28 cellular contexts compared by ENCODE assay signal in genomic region chr12:123078114-123078465, GRCh38.
DNase-seq lines count a peak whose midpoint lies in the region; ATAC-seq lines count a peak whose summit lies in the region.
"Had no signal": no experiment of that assay in that cellular context is flagged by ENCODE, and none has a peak within 500 bp of the region (broad histone marks: within the 10 kb centered on the region; RNA-seq: fewer than 3 reads in every experiment).

No MANE protein-coding gene starts in this region.

- peaks cover 31% of the 10 kb centered on the region for H3K36me3 ChIP-seq in thymus (ENCODE audit: control insufficient read depth, insufficient read depth)
- H3K36me3 ChIP-seq: ascending aorta, cardiac muscle cell, SJCRH30, WERI-Rb-1 had no signal

- H3K4me1 ChIP-seq in thymus (ENCODE audit: control insufficient read depth, insufficient read depth, low read length) = peaks cover 67% of the 10 kb centered on the region
- H3K4me1 ChIP-seq: ascending aorta had no signal

- H3K4me3 ChIP-seq in thymus (ENCODE audit: low read length) = peak overlapping the region; percentile 6
- H3K4me3 ChIP-seq: ascending aorta, cardiac muscle cell, SJCRH30 had no signal

- H3K27ac ChIP-seq in cingulate gyrus (ENCODE audit: low read depth, low read length) (peak overlapping the region; percentile 70), thymus (ENCODE audit: low read depth) (peak overlapping the region; percentile 91)
- H3K27ac ChIP-seq: ascending aorta, cardiac muscle cell, SJCRH30, WERI-Rb-1 had no signal

- no peaks in the 10 kb centered on the region for H3K9me3 ChIP-seq in thymus (ENCODE audit: control insufficient read depth)
- H3K9me3 ChIP-seq: ascending aorta, Caco-2, SJCRH30 had no signal

- ATAC-seq in HG03565 (IDR thresholded peaks at IDR 0.05; ENCODE audit: unreplicated experiment) = no peak
- ATAC-seq: sciatic nerve had no signal

- 98% methylated on average over 13 of the region's 13 CpGs for WGBS in thymus

- DNase-seq in NCI-H1092 treated with DMSO at 0.1 percent for 48 hours (lab: John Stamatoyannopoulos, UW) = peak; percentile 6
- DNase-seq in NCI-H1092 (lab: John Stamatoyannopoulos, UW) = no peak
- DNase-seq in NCI-H446 (lab: John Stamatoyannopoulos, UW) = peak; percentile 32 to 77
- no peak for DNase-seq in superior temporal gyrus (ENCODE audit: extremely low spot score)
- no peak for DNase-seq in NCI-H1105 (lab: John Stamatoyannopoulos, UW)
- DNase-seq: activated CD4-positive, alpha-beta T cell treated with anti-CD3 and anti-CD28 coated beads, Interleukin-2, amount 50 U/mL, for 1 hour; activated gamma-delta T cell; activated naive CD8-positive, alpha-beta T cell treated with anti-CD3 and anti-CD28 coated beads for 36 hours; activated T-cell treated with anti-CD3 and anti-CD28 coated beads, Interleukin-2, amount 50 U/mL, for 24 hours; Caco-2; cortex of kidney; DMS79 treated with DMSO at 0.1 percent for 48 hours; GF-D8; islet precursor cell; Kasumi-1; NCI-H1436 treated with DMSO at 0.1 percent for 48 hours; NCI-H526 treated with DMSO at 0.1 percent for 48 hours; SJCRH30; stimulated activated CD4-positive, alpha-beta T cell treated with anti-CD3 and anti-CD28 coated beads, Interleukin-12 subunit alpha, Interleukin-12 subunit beta, amount 100 ng/mL, for 4 hours; stimulated activated CD4-positive, alpha-beta T cell treated with anti-CD3 and anti-CD28 coated beads, Interleukin-2, amount 100 ng/mL, for 48 hours; trophoblast cell; WERI-Rb-1 had no signal

- H3K27me3 ChIP-seq in thymus (ENCODE audit: control insufficient read depth, insufficient read depth) = no peaks in the 10 kb centered on the region
- H3K27me3 ChIP-seq: ascending aorta, cardiac muscle cell, SJCRH30 had no signal

Comparison
In these comparisons a context has a peak if more than half of its experiments do, and no peak if none do; other contexts are left out.
1. DNase-seq: peak in NCI-H1092 treated with DMSO at 0.1 percent for 48 hours (single experiment) and NCI-H446 (2 of 2); none in NCI-H1092 (single experiment), superior temporal gyrus (single experiment) and NCI-H1105 (single experiment).